ENCODE assay signal across 1 cellular context in the genomic region with DNA sequence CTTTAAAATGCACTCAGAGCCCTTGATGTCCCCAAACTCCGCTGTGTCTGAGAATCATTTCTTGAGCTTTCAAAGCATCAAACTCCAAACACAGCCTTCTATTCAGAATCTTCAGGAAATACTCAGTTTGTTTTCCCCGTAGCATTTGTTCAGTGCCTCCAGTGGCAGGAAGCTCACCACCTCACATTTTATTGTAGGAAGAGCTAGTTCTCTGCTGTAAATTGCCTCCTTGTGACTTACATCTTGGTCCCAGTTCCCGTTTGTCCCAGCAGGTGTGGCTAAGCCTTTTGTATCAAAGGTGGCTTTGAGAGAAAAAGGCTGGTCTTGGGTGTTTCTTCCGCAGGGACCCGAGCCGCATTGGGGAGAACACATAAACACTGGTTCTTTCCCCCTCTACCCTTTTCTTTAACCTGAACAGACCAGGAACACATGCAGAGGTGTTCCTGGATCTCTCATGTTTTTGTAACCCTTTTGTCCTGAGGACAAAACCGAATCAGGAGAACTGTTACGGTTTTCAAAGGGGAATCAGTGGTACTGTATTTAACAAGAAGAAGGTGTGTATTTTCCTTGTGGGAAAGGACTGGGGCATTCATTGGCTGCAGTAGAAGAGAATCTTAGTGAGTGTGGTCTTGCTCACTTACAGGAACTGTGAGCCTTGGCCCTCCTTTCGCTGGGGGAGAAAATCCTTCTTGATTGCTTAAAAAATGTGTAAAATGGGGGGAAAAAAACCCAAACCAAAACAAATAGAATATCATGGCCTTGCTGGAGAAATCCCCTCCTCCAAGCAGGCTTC.
TF ChIP-seq lines count a peak whose summit lies in the region.

No MANE protein-coding gene starts in this region.

TF ChIP-seq in HEK293T, 16 proteins besides CTCF, POLR2A, EP300 and RAD21 (continued from another document):
- TF ChIP-seq, protein P1, sequence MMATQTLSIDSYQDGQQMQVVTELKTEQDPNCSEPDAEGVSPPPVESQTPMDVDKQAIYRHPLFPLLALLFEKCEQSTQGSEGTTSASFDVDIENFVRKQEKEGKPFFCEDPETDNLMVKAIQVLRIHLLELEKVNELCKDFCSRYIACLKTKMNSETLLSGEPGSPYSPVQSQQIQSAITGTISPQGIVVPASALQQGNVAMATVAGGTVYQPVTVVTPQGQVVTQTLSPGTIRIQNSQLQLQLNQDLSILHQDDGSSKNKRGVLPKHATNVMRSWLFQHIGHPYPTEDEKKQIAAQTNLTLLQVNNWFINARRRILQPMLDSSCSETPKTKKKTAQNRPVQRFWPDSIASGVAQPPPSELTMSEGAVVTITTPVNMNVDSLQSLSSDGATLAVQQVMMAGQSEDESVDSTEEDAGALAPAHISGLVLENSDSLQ (IDR thresholded peaks at IDR 0.05): no peak
- no peak for TF ChIP-seq TARDBP (IDR thresholded peaks at IDR 0.05)
